In genomic region chr4:87848622-87849351, GRCh38 we compare ENCODE assay signal across 2 cellular contexts.
A peak's percentile ranks its signal among the peaks of the same experiment; 100 is the strongest.
TF ChIP-seq lines count a peak whose summit lies in the region.

No MANE protein-coding gene starts in this region.

TF ChIP-seq in HEK293T, 16 proteins besides CTCF, POLR2A, EP300 and RAD21:
- TF ChIP-seq SUZ12 (IDR thresholded peaks at IDR 0.05) = no peak
- TF ChIP-seq LEF1 (IDR thresholded peaks at IDR 0.05; ENCODE audit: borderline replicate concordance) = no peak
- TF ChIP-seq FOXM1 (IDR thresholded peaks at IDR 0.05; ENCODE audit: borderline replicate concordance) = no peak
- no peak for TF ChIP-seq BHLHE40 (IDR thresholded peaks at IDR 0.05; ENCODE audit: borderline replicate concordance)
- TF ChIP-seq ZNF384 (IDR thresholded peaks at IDR 0.05) = no peak
- TF ChIP-seq FOXK2 (IDR thresholded peaks at IDR 0.05) = no peak
- TF ChIP-seq ARNT (IDR thresholded peaks at IDR 0.05) = no peak
- TF ChIP-seq CTBP1 (IDR thresholded peaks at IDR 0.05; ENCODE audit: borderline replicate concordance) = no peak
- TF ChIP-seq SP1 (IDR thresholded peaks at IDR 0.05) = no peak
- TF ChIP-seq L3MBTL2 (conservative IDR thresholded peaks at IDR 0.05) = no peak
- TF ChIP-seq TARDBP (IDR thresholded peaks at IDR 0.05) = no peak

TF ChIP-seq in HepG2, 621 proteins besides CTCF, POLR2A, EP300 and RAD21:
- TF ChIP-seq XRCC5 (optimal IDR thresholded peaks at IDR 0.05; ENCODE audit: low read length) (peak; percentile 41), ESRRA (CRISPR knock-in tag; IDR thresholded peaks at IDR 0.05; ENCODE audit: low read depth) (no peak), REL (CRISPR knock-in tag; conservative IDR thresholded peaks at IDR 0.05) (0 out of 2 replicates have a peak, but pooled peaks have one; percentile 33), HNRNPUL1 (IDR thresholded peaks at IDR 0.05; ENCODE audit: low read depth, low read length) (no peak), RARG (CRISPR knock-in tag; IDR thresholded peaks at IDR 0.05; ENCODE audit: low read depth) (no peak), MLXIP (CRISPR knock-in tag; IDR thresholded peaks at IDR 0.05; ENCODE audit: borderline replicate concordance) (0 out of 2 replicates have a peak, but pooled peaks have one; percentile 38), CREBL2 (CRISPR knock-in tag; IDR thresholded peaks at IDR 0.05; ENCODE audit: borderline replicate concordance) (no peak), SKI (IDR thresholded peaks at IDR 0.05; ENCODE audit: partially characterized antibody) (no peak), ZUFSP (CRISPR knock-in tag; IDR thresholded peaks at IDR 0.05; ENCODE audit: borderline replicate concordance) (no peak), ZMYM2 (CRISPR knock-in tag; IDR thresholded peaks at IDR 0.05) (no peak), BRD4 (CRISPR knock-in tag; IDR thresholded peaks at IDR 0.05) (no peak), ZNF552 (CRISPR knock-in tag; IDR thresholded peaks at IDR 0.05; ENCODE audit: borderline replicate concordance) (no peak), CENPBD1 (CRISPR knock-in tag; IDR thresholded peaks at IDR 0.05; ENCODE audit: borderline replicate concordance, low read depth) (no peak), ZNF691 (CRISPR knock-in tag; IDR thresholded peaks at IDR 0.05; ENCODE audit: borderline replicate concordance, low read depth) (no peak), THRA (CRISPR knock-in tag; IDR thresholded peaks at IDR 0.05; ENCODE audit: borderline replicate concordance) (no peak), LCORL (IDR thresholded peaks at IDR 0.05) (no peak), LCORL (CRISPR knock-in tag; IDR thresholded peaks at IDR 0.05) (no peak), ZBTB7A (CRISPR knock-in tag; IDR thresholded peaks at IDR 0.05) (no peak), ATF4 (CRISPR knock-in tag; IDR thresholded peaks at IDR 0.05) (0 out of 4 replicates have a peak, but pooled peaks of 1 of the 2 experiments have one; percentile 27), ATRX (CRISPR knock-in tag; IDR thresholded peaks at IDR 0.05; ENCODE audit: borderline replicate concordance) (no peak), ATM (IDR thresholded peaks at IDR 0.05; ENCODE audit: borderline replicate concordance) (no peak), NR2F6 (IDR thresholded peaks at IDR 0.05) (no peak), NR2F6 (CRISPR knock-in tag; IDR thresholded peaks at IDR 0.05) (0 out of 2 replicates have a peak, but pooled peaks have one; percentile 10), ZNF512 (CRISPR knock-in tag; IDR thresholded peaks at IDR 0.05) (no peak), ZNF569 (CRISPR knock-in tag; IDR thresholded peaks at IDR 0.05; ENCODE audit: borderline replicate concordance) (no peak), ATAD3A (CRISPR knock-in tag; IDR thresholded peaks at IDR 0.05) (no peak), ZNF354B (CRISPR knock-in tag; IDR thresholded peaks at IDR 0.05) (no peak), ZFX (CRISPR knock-in tag; IDR thresholded peaks at IDR 0.05; ENCODE audit: low read depth) (no peak), STAG1 (CRISPR knock-in tag; IDR thresholded peaks at IDR 0.05) (peak; percentile 59), ZNF629 (CRISPR knock-in tag; conservative IDR thresholded peaks at IDR 0.05) (no peak), FLYWCH1 (CRISPR knock-in tag; IDR thresholded peaks at IDR 0.05) (no peak), IRF9 (CRISPR knock-in tag; IDR thresholded peaks at IDR 0.05; ENCODE audit: borderline replicate concordance) (no peak), ZNF296 (CRISPR knock-in tag; conservative IDR thresholded peaks at IDR 0.05) (no peak), ZNF180 (CRISPR knock-in tag; IDR thresholded peaks at IDR 0.05; ENCODE audit: borderline replicate concordance, low read depth) (no peak), ZNF773 (CRISPR knock-in tag; IDR thresholded peaks at IDR 0.05; ENCODE audit: borderline replicate concordance) (no peak), LBX2 (CRISPR knock-in tag; IDR thresholded peaks at IDR 0.05; ENCODE audit: borderline replicate concordance) (no peak), KLF13 (CRISPR knock-in tag; IDR thresholded peaks at IDR 0.05) (no peak), ZNF251 (CRISPR knock-in tag; IDR thresholded peaks at IDR 0.05) (no peak), ZBTB3 (CRISPR knock-in tag; IDR thresholded peaks at IDR 0.05; ENCODE audit: borderline replicate concordance, low read depth) (no peak), KMT2A (CRISPR knock-in tag; IDR thresholded peaks at IDR 0.05) (no peak), ZNF143 (CRISPR knock-in tag; IDR thresholded peaks at IDR 0.05) (no peak), NR2C2 (CRISPR knock-in tag; IDR thresholded peaks at IDR 0.05; ENCODE audit: borderline replicate concordance) (no peak), RBM39 (IDR thresholded peaks at IDR 0.05; ENCODE audit: low read depth, low read length, poor library complexity, severe bottlenecking) (no peak), BRCA1 (CRISPR knock-in tag; IDR thresholded peaks at IDR 0.05) (no peak), SP5 (CRISPR knock-in tag; IDR thresholded peaks at IDR 0.05; ENCODE audit: borderline replicate concordance, low read depth) (no peak), ZNF274 (CRISPR knock-in tag; IDR thresholded peaks at IDR 0.05) (no peak), HOMEZ (CRISPR knock-in tag; IDR thresholded peaks at IDR 0.05; ENCODE audit: low read depth) (no peak), ZNF451 (CRISPR knock-in tag; IDR thresholded peaks at IDR 0.05) (no peak), SMC3 (IDR thresholded peaks at IDR 0.05; ENCODE audit: low read length) (peak; percentile 72), ZNF562 (CRISPR knock-in tag; IDR thresholded peaks at IDR 0.05; ENCODE audit: borderline replicate concordance) (no peak)
